In the genomic region with DNA sequence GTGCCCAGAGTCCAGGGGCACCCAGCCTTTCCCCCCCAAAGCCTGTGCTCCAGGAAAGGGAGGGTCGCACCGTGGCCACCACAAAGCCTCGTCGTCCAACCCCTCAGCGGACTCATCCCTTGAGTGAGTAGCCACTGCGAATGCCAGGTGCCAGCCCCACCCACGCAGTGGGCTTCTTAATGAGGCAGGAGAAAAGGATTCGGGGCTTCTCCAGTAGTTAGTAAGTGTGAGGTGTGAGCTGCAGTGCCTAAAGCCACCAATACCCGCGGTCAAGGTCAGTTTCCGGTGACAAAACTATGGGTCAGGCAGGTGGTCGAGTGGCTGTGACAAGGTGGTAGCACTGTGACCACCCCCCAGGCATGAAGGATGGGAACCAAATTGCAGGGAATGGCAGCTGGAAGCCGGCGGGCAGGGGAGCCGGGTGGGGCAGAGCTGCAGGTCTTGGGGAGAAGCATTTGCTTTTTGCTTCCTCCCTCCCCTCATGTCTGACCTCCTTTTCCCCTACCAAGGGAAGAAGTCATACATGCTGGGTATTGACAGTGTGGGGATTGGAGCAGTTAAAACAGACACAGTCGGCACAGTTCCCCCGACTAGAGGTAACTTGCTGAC, we compare ENCODE assay signal across 8 cellular contexts. TPM values are rescaled to one million over a fixed set of nuclear protein-coding genes. Genes with fewer than 3 reads are reported as not detected.
A peak's percentile ranks its signal among the peaks of the same experiment; 100 is the strongest.
DNase-seq lines count a peak whose midpoint lies in the region; ATAC-seq and TF ChIP-seq lines count a peak whose summit lies in the region.
"Had no signal": no experiment of that assay in that cellular context is flagged by ENCODE, and none has a peak within 500 bp of the region (broad histone marks: within the 10 kb centered on the region; RNA-seq: fewer than 3 reads in every experiment).

No MANE protein-coding gene starts in this region.

- H3K9me2 ChIP-seq in DOHH2 (replicated peaks; ENCODE audit: control insufficient read depth, low read length) (no peaks in the 10 kb centered on the region), neural cell (ENCODE audit: insufficient read depth, low read length) (no peaks in the 10 kb centered on the region)

- no peak overlapping the region; the same call in 1 of the 2 replicates for H3K4me3 Mint-ChIP-seq in HFFc6

- H3K4me1 ChIP-seq in DOHH2 (ENCODE audit: control insufficient read depth, low read length): peaks cover 52% of the 10 kb centered on the region

- H3K9me3 ChIP-seq in DOHH2 (ENCODE audit: control insufficient read depth, insufficient read depth, low read length) (no peaks in the 10 kb centered on the region), neural cell (ENCODE audit: low read length) (no peaks in the 10 kb centered on the region)

- H3K4me2 ChIP-seq in DOHH2 (ENCODE audit: low read length): peak overlapping the region; percentile 38; the same call in 1 of the 2 replicates
- H3K4me2 ChIP-seq in neural cell (ENCODE audit: low read length): peak overlapping the region; percentile 25

- H3K36me3 ChIP-seq in DOHH2 (ENCODE audit: control insufficient read depth, low read length): peaks cover 42% of the 10 kb centered on the region
- H3K36me3 ChIP-seq in neural cell (ENCODE audit: insufficient read depth, low read length): peaks cover 3% of the 10 kb centered on the region

- peaks cover 1% of the 10 kb centered on the region; the same call in 1 of the 2 replicates for H3K27me3 Mint-ChIP-seq in HFFc6 (ENCODE audit: insufficient read depth)

- H3K27ac ChIP-seq in DOHH2 (ENCODE audit: low read depth, low read length) (no peak overlapping the region), neural cell (ENCODE audit: low read length) (peak overlapping the region; percentile 51)

- no peak overlapping the region for H3K4me3 ChIP-seq in DOHH2 (ENCODE audit: low read length)
- peak overlapping the region; percentile 26 for H3K4me3 ChIP-seq in WI38 (ENCODE audit: low read depth, low read length)
- H3K4me3 ChIP-seq in neural cell (ENCODE audit: low read length): peak overlapping the region; percentile 54

- peaks cover 51% of the 10 kb centered on the region for H3F3A ChIP-seq in DOHH2 (ENCODE audit: control insufficient read depth, insufficient read depth)
- no peaks in the 10 kb centered on the region for H3F3A ChIP-seq in neural cell (ENCODE audit: insufficient read depth, low read length, poor library complexity, severe bottlenecking)

- no peaks in the 10 kb centered on the region for H3K27me3 ChIP-seq in DOHH2 (ENCODE audit: control insufficient read depth, low read length)
- H3K27me3 ChIP-seq in neural cell (ENCODE audit: insufficient read depth, low read depth, low read length): no peaks in the 10 kb centered on the region

- peak; percentile 26 for ATAC-seq in GM21381 (IDR thresholded peaks at IDR 0.05; ENCODE audit: unreplicated experiment)

- H3K27ac Mint-ChIP-seq in HFFc6: no peak overlapping the region

- peaks cover 3% of the 10 kb centered on the region for H3K79me2 ChIP-seq in DOHH2 (ENCODE audit: control insufficient read depth, low read length)
- no peaks in the 10 kb centered on the region for H3K79me2 ChIP-seq in neural cell (replicated peaks; ENCODE audit: insufficient read depth, low read length)

- DNase-seq in HFFc6: no peak
- DNase-seq in iPS-NIHi7 (ENCODE audit: extremely low spot score): no peak
- no peak for DNase-seq in NCI-H226
- DNase-seq: effector memory CD4-positive, alpha-beta T cell had no signal

- peaks cover 17% of the 10 kb centered on the region for H3K4me1 Mint-ChIP-seq in HFFc6 (ENCODE audit: low read depth)

- no peak for TF ChIP-seq RAD21 in neural cell (conservative IDR thresholded peaks at IDR 0.05)

- TF ChIP-seq CTCF in DOHH2 (IDR thresholded peaks at IDR 0.05; ENCODE audit: low read depth, low read length, poor library complexity, severe bottlenecking): no peak
- TF ChIP-seq CTCF in WI38 (IDR thresholded peaks at IDR 0.05; ENCODE audit: low read depth, low read length): no peak
- no peak for TF ChIP-seq CTCF in neural cell (IDR thresholded peaks at IDR 0.05; ENCODE audit: poor library complexity, severe bottlenecking)
- TF ChIP-seq CTCF in HFFc6 (IDR thresholded peaks at IDR 0.05): no peak

- H2AFZ ChIP-seq in neural cell (ENCODE audit: low read depth, low read length): no peak overlapping the region

- H4K20me1 ChIP-seq in DOHH2 (ENCODE audit: control insufficient read depth, insufficient read depth, low read depth, low read length) (peaks cover 23% of the 10 kb centered on the region), neural cell (ENCODE audit: insufficient read depth) (peaks cover 5% of the 10 kb centered on the region)

- peaks cover 19% of the 10 kb centered on the region for H3K36me3 Mint-ChIP-seq in HFFc6 (ENCODE audit: low read depth)

- no peaks in the 10 kb centered on the region for H3K9me3 Mint-ChIP-seq in HFFc6

- H3K9ac ChIP-seq in neural cell (ENCODE audit: low read length): peak overlapping the region; percentile 31

- TF ChIP-seq EP300 in neural cell (conservative IDR thresholded peaks at IDR 0.05; ENCODE audit: poor library complexity, severe bottlenecking): no peak

TF ChIP-seq in neural cell, 6 proteins besides CTCF, POLR2A, EP300 and RAD21:
- TF ChIP-seq TAF1 (IDR thresholded peaks at IDR 0.05; ENCODE audit: low read depth): no peak
- no peak for TF ChIP-seq MXI1 (conservative IDR thresholded peaks at IDR 0.05; ENCODE audit: poor library complexity, severe bottlenecking)
- TF ChIP-seq EZH2 (IDR thresholded peaks at IDR 0.05; ENCODE audit: borderline replicate concordance, insufficient read depth, low read length, poor library complexity, severe bottlenecking): no peak
- TF ChIP-seq REST (IDR thresholded peaks at IDR 0.05; ENCODE audit: borderline replicate concordance): no peak

RNA-seq across cellular contexts. Expression of gene RAN, which starts 8.0 kb away (rescaled TPM):
- polyA plus RNA-seq in neural cell: 579 and 616 TPM in 2 replicates
- 316 and 334 TPM in 2 replicates for polyA minus RNA-seq in neural cell
- 1,000 to 10,000 TPM; 1,033 to 1,278 (median 1,071) TPM for total RNA-seq in HFFc6 (2021; fragmentation: NEBNext Ultra II Directional; extraction: Animal tissue kit (Norgen Biotek cat#: 25700))

RNA-seq across cellular contexts. Expression of gene STX2, which starts 40.8 kb away (rescaled TPM):
- polyA plus RNA-seq in neural cell: 58.4 and 67.0 TPM in 2 replicates
- 23.9 and 28.4 TPM in 2 replicates for polyA minus RNA-seq in neural cell
- 10 to 100 TPM; 31.4 to 39.4 (median 34.5) TPM for total RNA-seq in HFFc6 (2021; fragmentation: NEBNext Ultra II Directional; extraction: Animal tissue kit (Norgen Biotek cat#: 25700))
